In the genomic region with DNA sequence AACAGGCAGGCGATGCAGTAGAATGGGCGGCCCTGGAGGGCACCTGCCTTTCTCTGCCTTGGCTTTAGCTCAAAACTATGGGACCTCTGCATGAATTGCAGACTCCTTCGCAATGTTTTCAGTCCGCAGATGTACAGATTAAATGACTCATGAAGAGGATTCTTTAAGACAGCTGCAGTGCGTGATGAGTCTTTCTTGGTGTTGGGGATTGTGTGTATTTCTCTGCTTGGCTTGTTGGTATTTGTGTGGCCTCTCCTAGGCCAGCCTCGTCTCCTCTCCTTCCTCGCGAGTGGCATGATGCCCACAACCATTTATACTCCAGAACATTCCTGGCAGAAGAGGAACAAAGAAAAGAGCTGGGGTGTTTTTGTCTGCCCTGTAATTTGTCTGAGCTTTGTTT, we compare ENCODE assay signal across 32 cellular contexts.
"Had no signal": no experiment of that assay in that cellular context is flagged by ENCODE, and none has a peak within 500 bp of the region (broad histone marks: within the 10 kb centered on the region; RNA-seq: fewer than 3 reads in every experiment).

No MANE protein-coding gene starts in this region.

- H3K36me3 ChIP-seq: ascending aorta, cardiac muscle cell, Peyer's patch, WERI-Rb-1 had no signal

- DNase-seq: activated CD4-positive, alpha-beta T cell treated with anti-CD3 and anti-CD28 coated beads, Interleukin-2, amount 10 ng/mL, durations not matched to agents 24 days and 14 days; activated CD4-positive, alpha-beta T cell treated with anti-CD3 and anti-CD28 coated beads, Interleukin-2, amount 50 U/mL, for 4 hours; activated CD8-positive, alpha-beta T cell treated with anti-CD3 and anti-CD28 coated beads, Interleukin-2, amount 10 ng/mL, durations not matched to agents 7 days and 5 days; activated gamma-delta T cell; activated naive CD4-positive, alpha-beta T cell treated with Interleukin-2 at 50 U/mL for 16 hours; activated naive CD8-positive, alpha-beta T cell treated with anti-CD3 and anti-CD28 coated beads, Interleukin-2, amount 10 ng/mL, durations not matched to agents 7 days and 5 days; activated T-cell treated with anti-CD3 and anti-CD28 coated beads, Interleukin-2, amount 50 U/mL, for 24 hours; amygdala; Kasumi-1; KG1; MM.1S; MV-4-11; NCI-H1092; NCI-H1436 treated with DMSO at 0.1 percent for 48 hours; NCI-H1694 treated with DMSO at 0.1 percent for 48 hours; NCI-H2029 treated with DMSO at 0.1 percent for 48 hours; NCI-H2107; NCI-H2171; NCI-H510A; NCI-H526; NCI-H748 treated with DMSO at 0.1 percent for 48 hours; NK-92 treated with Interleukin-12 subunit alpha and Interleukin-12 subunit beta, amount 100 ng/mL, for 24 hours; PC-3; Peyer's patch; SW 1271; T-helper 1 cell; T-helper 2 cell; T-helper 9 cell; WERI-Rb-1 had no signal

- H3K4me1 ChIP-seq: ascending aorta, Peyer's patch had no signal

- H3K27ac ChIP-seq: ascending aorta, cardiac muscle cell, Peyer's patch, RWPE1, WERI-Rb-1 had no signal

- H3K4me3 ChIP-seq: ascending aorta, cardiac muscle cell, Peyer's patch had no signal

- H3K9me3 ChIP-seq: ascending aorta, Peyer's patch had no signal

- H3K27me3 ChIP-seq: ascending aorta, cardiac muscle cell, Peyer's patch had no signal
